ENCODE assay signal across 10 cellular contexts in the genomic region with DNA sequence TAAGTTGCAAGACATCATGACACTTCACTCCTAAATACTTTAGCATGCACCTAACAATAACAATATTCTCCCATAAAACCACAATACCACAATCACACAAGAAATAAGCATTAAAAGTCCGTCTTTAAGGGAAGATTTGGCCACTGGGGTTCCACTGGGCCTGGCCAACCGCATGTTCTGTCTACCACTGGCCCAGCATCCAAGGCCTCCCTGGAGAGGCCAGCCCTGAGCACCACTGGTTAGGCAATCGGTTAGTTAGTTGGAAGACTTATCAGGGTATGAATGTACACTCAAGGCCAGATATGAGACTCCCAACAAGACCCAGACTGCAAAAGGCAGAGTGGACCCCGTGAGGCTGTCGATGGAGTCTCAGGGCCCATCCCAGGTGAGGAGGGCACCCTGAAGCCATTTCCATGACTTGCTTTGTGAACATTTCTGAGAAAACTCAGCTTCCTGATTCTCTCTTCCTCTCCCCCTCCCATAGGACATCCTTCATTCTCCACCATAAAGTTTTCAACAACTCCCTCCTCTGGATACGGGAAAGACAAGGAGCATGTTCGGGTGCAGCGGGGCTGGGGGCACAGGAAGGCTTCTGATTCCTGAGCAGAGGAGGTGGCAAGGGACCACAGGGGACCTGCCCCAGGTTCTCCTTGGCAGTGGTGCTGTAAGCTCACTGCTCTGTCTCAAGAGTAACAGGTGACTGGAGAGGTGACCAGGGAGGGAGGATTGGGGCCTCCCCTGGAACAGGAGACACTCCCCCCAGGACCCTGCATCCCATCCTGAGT. TPM values are rescaled to one million over a fixed set of nuclear protein-coding genes. Genes with fewer than 3 reads are reported as not detected.
DNase-seq lines count a peak whose midpoint lies in the region; ATAC-seq and TF ChIP-seq lines count a peak whose summit lies in the region.
"Had no signal": no experiment of that assay in that cellular context is flagged by ENCODE, and none has a peak within 500 bp of the region (broad histone marks: within the 10 kb centered on the region; RNA-seq: fewer than 3 reads in every experiment).

No MANE protein-coding gene starts in this region.

- H3K27ac ChIP-seq in RWPE1, result peak overlapping the region; percentile 96
- peak overlapping the region; percentile 90 to 97 (median 93) for H3K27ac ChIP-seq in esophagus muscularis mucosa (replicated peaks in 1 of 4)
- H3K27ac ChIP-seq in trophoblast cell (ENCODE audit: low read depth, low read length), result no peak overlapping the region

- H2BK120ac ChIP-seq in trophoblast cell (ENCODE audit: insufficient read depth, low read length, poor library complexity), result no peak overlapping the region

- no peak overlapping the region for H3K9ac ChIP-seq in trophoblast cell (ENCODE audit: low read length)

- no peak for DNase-seq in CD14-positive monocyte (ENCODE audit: low spot score)
- no peak for DNase-seq in RWPE1 (ENCODE audit: low spot score)
- DNase-seq in esophagus muscularis mucosa (ENCODE audit: extremely low spot score), result no peak
- peak; percentile 51 to 66 for DNase-seq in trophoblast cell
- DNase-seq in NCI-H1092 (lab: John Stamatoyannopoulos, UW), result no peak
- DNase-seq in NCI-H1048 (lab: John Stamatoyannopoulos, UW), result no peak
- DNase-seq: amniotic stem cell, NCI-H1417 treated with DMSO at 0.1 percent for 48 hours had no signal

- H3K4me1 Mint-ChIP-seq in CD14-positive monocyte, result peaks cover 96% of the 10 kb centered on the region
- peaks cover 10% of the 10 kb centered on the region for H3K4me1 Mint-ChIP-seq in stimulated activated memory B cell treated with anti-CD40 and anti-IgM and Interleukin-4, amounts not matched to agents 10 μg/mL and 1 μg/mL and 100 μg/mL, for 72 hours

- H3K4me1 ChIP-seq in esophagus muscularis mucosa, result peaks cover 93 to 100% (median 100%) of the 10 kb centered on the region in 4 donors
- H3K4me1 ChIP-seq in trophoblast cell (ENCODE audit: control insufficient read depth in 1 of 2, insufficient read depth in 2 of 2, low read length in 2 of 2), result peaks cover 40 to 45% of the 10 kb centered on the region in 2 experiments

- peak overlapping the region; percentile 35 for H3K4me2 ChIP-seq in trophoblast cell (ENCODE audit: low read length)

- H3K27me3 ChIP-seq in esophagus muscularis mucosa, result no peaks in the 10 kb centered on the region
- no peaks in the 10 kb centered on the region for H3K27me3 ChIP-seq in trophoblast cell (ENCODE audit: insufficient read depth, low read length)

- no peak overlapping the region for H2AFZ ChIP-seq in trophoblast cell (ENCODE audit: insufficient read depth, low read length, poor library complexity)

- no peak overlapping the region for H2BK12ac ChIP-seq in trophoblast cell (ENCODE audit: low read length)

- CTCF ChIA-PET in RWPE1 (lab: Yijun Ruan, JAX), result interaction anchor here (1.0 to 9.2 kb wide), 3 partner anchors 22 to 30 kb away, joined by 3 to 142 read pairs (median 5); no protein-coding TSS in a partner anchor

- TF ChIP-seq EP300 in esophagus muscularis mucosa (IDR thresholded peaks at IDR 0.05), result no peak

- H3K18ac ChIP-seq in trophoblast cell (ENCODE audit: low read length), result no peak overlapping the region

- peak overlapping the region; percentile 52 to 90 (median 67) for H3K27ac Mint-ChIP-seq in CD14-positive monocyte
- no peak overlapping the region for H3K27ac Mint-ChIP-seq in stimulated activated memory B cell treated with anti-CD40 and anti-IgM and Interleukin-4, amounts not matched to agents 10 μg/mL and 1 μg/mL and 100 μg/mL, for 72 hours

- H3K36me3 Mint-ChIP-seq in CD14-positive monocyte, result peaks cover 34 to 63% of the 10 kb centered on the region in 2 donors
- no peaks in the 10 kb centered on the region for H3K36me3 Mint-ChIP-seq in stimulated activated memory B cell treated with anti-CD40 and anti-IgM and Interleukin-4, amounts not matched to agents 10 μg/mL and 1 μg/mL and 100 μg/mL, for 72 hours

- WGBS in esophagus muscularis mucosa, result 76% methylated on average over 8 of the region's 8 CpGs
- WGBS in trophoblast cell (ENCODE audit: extremely low coverage, insufficient coverage, insufficient read length), result no CpG with 5 or more reads among the region's 8 CpGs

- H3K9me3 ChIP-seq in esophagus muscularis mucosa (no peaks in the 10 kb centered on the region), trophoblast cell (ENCODE audit: insufficient read depth, low read depth, low read length) (no peaks in the 10 kb centered on the region)

- ATAC-seq in stimulated activated memory B cell treated with anti-CD40 and anti-IgM and Interleukin-4, amounts not matched to agents 10 μg/mL and 1 μg/mL and 100 μg/mL, for 72 hours, result no peak
- no peak for ATAC-seq in GM18873 (IDR thresholded peaks at IDR 0.05; ENCODE audit: low FRiP score, unreplicated experiment)

- peak overlapping the region; percentile 92 for H3K4ac ChIP-seq in trophoblast cell (ENCODE audit: low read depth, low read length)

- peaks cover 0 to 2% (median 0%) of the 10 kb centered on the region in 3 donors for H3K27me3 Mint-ChIP-seq in CD14-positive monocyte (ENCODE audit: low read depth in 3 of 3)
- H3K27me3 Mint-ChIP-seq in stimulated activated memory B cell treated with anti-CD40 and anti-IgM and Interleukin-4, amounts not matched to agents 10 μg/mL and 1 μg/mL and 100 μg/mL, for 72 hours, result peaks cover 65% of the 10 kb centered on the region

- H3K4me3 ChIP-seq in esophagus muscularis mucosa (no peak overlapping the region), trophoblast cell (ENCODE audit: low read depth, low read length) (no peak overlapping the region)

- no peak overlapping the region for H3K14ac ChIP-seq in trophoblast cell (ENCODE audit: low read length)

- peaks cover 14% of the 10 kb centered on the region for H3K79me1 ChIP-seq in trophoblast cell (ENCODE audit: low read length)

- H3K9me3 Mint-ChIP-seq in CD14-positive monocyte, result no peaks in the 10 kb centered on the region
- no peaks in the 10 kb centered on the region for H3K9me3 Mint-ChIP-seq in stimulated activated memory B cell treated with anti-CD40 and anti-IgM and Interleukin-4, amounts not matched to agents 10 μg/mL and 1 μg/mL and 100 μg/mL, for 72 hours

- TF ChIP-seq CTCF in CD14-positive monocyte (IDR thresholded peaks at IDR 0.05) (no peak), RWPE1 (conservative IDR thresholded peaks at IDR 0.05; ENCODE audit: low read depth) (no peak), esophagus muscularis mucosa (IDR thresholded peaks at IDR 0.05) (no peak)

- H3K79me2 ChIP-seq in trophoblast cell (ENCODE audit: control insufficient read depth, insufficient read depth, low read length, poor library complexity), result peaks cover 59% of the 10 kb centered on the region

- no peak overlapping the region for H4K91ac ChIP-seq in trophoblast cell (ENCODE audit: low read depth, low read length)

- no peak overlapping the region for H4K12ac ChIP-seq in trophoblast cell (ENCODE audit: low read depth, low read length)

- peak overlapping the region in 1 of 2 donors; percentile 46 for H3K4me3 Mint-ChIP-seq in CD14-positive monocyte
- no peak overlapping the region for H3K4me3 Mint-ChIP-seq in stimulated activated memory B cell treated with anti-CD40 and anti-IgM and Interleukin-4, amounts not matched to agents 10 μg/mL and 1 μg/mL and 100 μg/mL, for 72 hours

- no peak overlapping the region for H4K8ac ChIP-seq in trophoblast cell (ENCODE audit: low read depth, low read length)

- intact Hi-C loops in CD14-positive monocyte (cut with micrococcal nuclease) (no loop called here), esophagus muscularis mucosa (cut with DNase I) (no loop called here)

- POLR2A ChIA-PET in RWPE1 (lab: Yijun Ruan, JAX; ENCODE audit: low non-redundant PET), result interaction anchor here (1.0 to 1.1 kb wide), 2 partner anchors 30 to 58 kb away, joined by 3 to 7 read pairs; no protein-coding TSS in a partner anchor

- no peak overlapping the region for H2BK5ac ChIP-seq in trophoblast cell (ENCODE audit: low read depth, low read length, poor library complexity)

- H3K23ac ChIP-seq in trophoblast cell (ENCODE audit: low read length), result no peak overlapping the region

- H2AK5ac ChIP-seq in trophoblast cell (ENCODE audit: low read length), result no peak overlapping the region

- H3K36me3 ChIP-seq in esophagus muscularis mucosa, result peaks cover 0 to 12% (median 10%) of the 10 kb centered on the region in 4 donors
- peaks cover 6 to 14% of the 10 kb centered on the region in 2 experiments for H3K36me3 ChIP-seq in trophoblast cell (ENCODE audit: control insufficient read depth in 1 of 2, insufficient read depth in 2 of 2, low read length in 2 of 2)

- TF ChIP-seq POLR2A in esophagus muscularis mucosa (IDR thresholded peaks at IDR 0.05; ENCODE audit: low read depth), result no peak

RNA-seq across cellular contexts. Expression of gene PXN, which starts 5.9 kb away (rescaled TPM):
- polyA plus RNA-seq in CD14-positive monocyte, result 10 to 100 TPM; 62.5 to 98.4 TPM
- 10 to 100 TPM; 51.9 to 89.4 (median 71.9) TPM for total RNA-seq in esophagus muscularis mucosa
- polyA plus RNA-seq in trophoblast cell (2013), result 99.6 and 100 TPM in 2 replicates

RNA-seq across cellular contexts. Expression of gene RNU4-2, which starts 32.1 kb away (rescaled TPM):
- polyA plus RNA-seq in CD14-positive monocyte, result 10 to 100 TPM in 1 of 2 donors, not detected in 1; 52.3 TPM
- under 1 TPM in 2 of 4 donors, not detected in 2; under 0.01 TPM for total RNA-seq in esophagus muscularis mucosa
- polyA plus RNA-seq in trophoblast cell (2013), result not detected in 2 replicates

RNA-seq across cellular contexts. Expression of gene RNU4-1, which starts 33.4 kb away (rescaled TPM):
- polyA plus RNA-seq in CD14-positive monocyte, result not detected
- under 1 TPM in 2 of 4 donors, not detected in 2; under 0.01 TPM for total RNA-seq in esophagus muscularis mucosa
- not detected in 2 replicates for polyA plus RNA-seq in trophoblast cell (2013)

RNA-seq across cellular contexts. Expression of gene SIRT4, which starts 42.5 kb away (rescaled TPM):
- polyA plus RNA-seq in CD14-positive monocyte, result under 1 TPM; 0.30 to 0.72 TPM
- 1 to 10 TPM in 3 of 4 donors, under 1 TPM in 1; 0.66 to 2.3 (median 2.1) TPM for total RNA-seq in esophagus muscularis mucosa
- 3.2 and 4.4 TPM in 2 replicates for polyA plus RNA-seq in trophoblast cell (2013)

RNA-seq across cellular contexts. Expression of gene RPLP0, which starts 58.7 kb away (rescaled TPM):
- polyA plus RNA-seq in CD14-positive monocyte, result 100 to 1,000 TPM; 650 to 651 TPM
- total RNA-seq in esophagus muscularis mucosa, result 1,000 to 10,000 TPM; 2,092 to 2,985 (median 2,271) TPM
- polyA plus RNA-seq in trophoblast cell (2013), result 2,531 and 2,584 TPM in 2 replicates

Comparison
In these comparisons a context has a peak if more than half of its experiments do, and no peak if none do; other contexts are left out.
1. DNase-seq: peak in trophoblast cell (2 of 2); none in CD14-positive monocyte (single experiment), RWPE1 (single experiment), esophagus muscularis mucosa (single experiment), NCI-H1092 (single experiment) and NCI-H1048 (single experiment).